9 cellular contexts compared by ENCODE assay signal in genomic region chr1:78006491-78006890, GRCh38. TPM values are rescaled to one million over a fixed set of nuclear protein-coding genes. Genes with fewer than 3 reads are reported as not detected.
DNase-seq lines count a peak whose midpoint lies in the region; ATAC-seq and TF ChIP-seq lines count a peak whose summit lies in the region.
"Had no signal": no experiment of that assay in that cellular context is flagged by ENCODE, and none has a peak within 500 bp of the region (broad histone marks: within the 10 kb centered on the region; RNA-seq: fewer than 3 reads in every experiment).

No MANE protein-coding gene starts in this region.

- intact Hi-C loops in left lung (cut with DNase I): no loop called here

- H3K27ac Mint-ChIP-seq in activated CD4-positive, alpha-beta T cell treated with anti-CD3 and anti-CD28 coated beads, Interleukin-2, amount 10 ng/mL, durations not matched to agents 7 days and 5 days: no peak overlapping the region
- no peak overlapping the region for H3K27ac Mint-ChIP-seq in activated naive CD8-positive, alpha-beta T cell treated with anti-CD3 and anti-CD28 coated beads, Interleukin-2, amount 50 U/mL, for 24 hours
- H3K27ac Mint-ChIP-seq: activated B cell treated with CpG ODN at 0.5 μM for 24 hours had no signal

- H3K36me3 ChIP-seq in left lung (no peaks in the 10 kb centered on the region), suprapubic skin (no peaks in the 10 kb centered on the region)

- H3K9me3 ChIP-seq in left lung (no peaks in the 10 kb centered on the region), suprapubic skin (no peaks in the 10 kb centered on the region)

- TF ChIP-seq POLR2A in suprapubic skin (IDR thresholded peaks at IDR 0.05): no peak

- H3K4me1 ChIP-seq in left lung (peaks cover 5 to 35% of the 10 kb centered on the region in 2 donors), suprapubic skin (peaks cover 40% of the 10 kb centered on the region)

- H3K27me3 Mint-ChIP-seq in activated CD4-positive, alpha-beta T cell treated with anti-CD3 and anti-CD28 coated beads, Interleukin-2, amount 10 ng/mL, durations not matched to agents 7 days and 5 days: peaks cover 1% of the 10 kb centered on the region
- H3K27me3 Mint-ChIP-seq in activated naive CD8-positive, alpha-beta T cell treated with anti-CD3 and anti-CD28 coated beads, Interleukin-2, amount 50 U/mL, for 24 hours: peaks cover 3% of the 10 kb centered on the region

- DNase-seq in activated CD4-positive, alpha-beta T cell treated with anti-CD3 and anti-CD28 coated beads, Interleukin-2, amount 10 ng/mL, durations not matched to agents 7 days and 5 days: no peak
- DNase-seq in activated CD4-positive, alpha-beta T cell treated with anti-CD3 and anti-CD28 coated beads for 1 hour: no peak
- DNase-seq in activated naive CD8-positive, alpha-beta T cell treated with anti-CD3 and anti-CD28 coated beads, Interleukin-2, amount 50 U/mL, for 24 hours: no peak
- DNase-seq in left lung (no peak), suprapubic skin (ENCODE audit: low spot score in 2 of 2) (no peak)
- no peak for DNase-seq in stimulated activated CD4-positive, alpha-beta T cell treated with anti-CD3 and anti-CD28 coated beads, Interleukin-2, amount 100 ng/mL, for 24 hours
- no peak for DNase-seq in stimulated activated CD4-positive, alpha-beta T cell treated with anti-CD3 and anti-CD28 coated beads, Interleukin-4, amount 100 ng/mL, for 24 hours
- DNase-seq: activated B cell treated with CpG ODN at 0.5 μM for 24 hours had no signal

- H3K4me3 ChIP-seq in left lung: peak overlapping the region; percentile 41 to 56
- H3K4me3 ChIP-seq in suprapubic skin: peak overlapping the region; percentile 62

- ATAC-seq in activated naive CD8-positive, alpha-beta T cell treated with anti-CD3 and anti-CD28 coated beads, Interleukin-2, amount 50 U/mL, for 24 hours: no peak
- ATAC-seq in left lung (no peak), GM21367 (IDR thresholded peaks at IDR 0.05; ENCODE audit: unreplicated experiment) (no peak)

- peak overlapping the region; percentile 85 to 97 for H3K27ac ChIP-seq in left lung
- H3K27ac ChIP-seq in suprapubic skin: peak overlapping the region; percentile 91

- TF ChIP-seq CTCF in left lung (IDR thresholded peaks at IDR 0.05): no peak
- no peak for TF ChIP-seq CTCF in suprapubic skin (IDR thresholded peaks at IDR 0.05)

- no peak for TF ChIP-seq EP300 in suprapubic skin (IDR thresholded peaks at IDR 0.05)

- peaks cover 38% of the 10 kb centered on the region for H3K4me1 Mint-ChIP-seq in activated CD4-positive, alpha-beta T cell treated with anti-CD3 and anti-CD28 coated beads, Interleukin-2, amount 10 ng/mL, durations not matched to agents 7 days and 5 days
- H3K4me1 Mint-ChIP-seq in activated naive CD8-positive, alpha-beta T cell treated with anti-CD3 and anti-CD28 coated beads, Interleukin-2, amount 50 U/mL, for 24 hours: peaks cover 63% of the 10 kb centered on the region

- peak overlapping the region; percentile 88 for H3K4me3 Mint-ChIP-seq in activated CD4-positive, alpha-beta T cell treated with anti-CD3 and anti-CD28 coated beads, Interleukin-2, amount 10 ng/mL, durations not matched to agents 7 days and 5 days
- H3K4me3 Mint-ChIP-seq in activated naive CD8-positive, alpha-beta T cell treated with anti-CD3 and anti-CD28 coated beads, Interleukin-2, amount 50 U/mL, for 24 hours: peak overlapping the region; percentile 89

- H3K27me3 ChIP-seq in left lung: no peaks in the 10 kb centered on the region
- no peaks in the 10 kb centered on the region for H3K27me3 ChIP-seq in suprapubic skin

- H3K9me3 Mint-ChIP-seq in activated CD4-positive, alpha-beta T cell treated with anti-CD3 and anti-CD28 coated beads, Interleukin-2, amount 10 ng/mL, durations not matched to agents 7 days and 5 days: no peaks in the 10 kb centered on the region
- H3K9me3 Mint-ChIP-seq in activated naive CD8-positive, alpha-beta T cell treated with anti-CD3 and anti-CD28 coated beads, Interleukin-2, amount 50 U/mL, for 24 hours: no peaks in the 10 kb centered on the region
- H3K9me3 Mint-ChIP-seq: activated B cell treated with CpG ODN at 0.5 μM for 24 hours had no signal

- no peaks in the 10 kb centered on the region for H3K36me3 Mint-ChIP-seq in activated CD4-positive, alpha-beta T cell treated with anti-CD3 and anti-CD28 coated beads, Interleukin-2, amount 10 ng/mL, durations not matched to agents 7 days and 5 days (ENCODE audit: low read depth)
- H3K36me3 Mint-ChIP-seq in activated naive CD8-positive, alpha-beta T cell treated with anti-CD3 and anti-CD28 coated beads, Interleukin-2, amount 50 U/mL, for 24 hours (ENCODE audit: low read depth): peaks cover 5% of the 10 kb centered on the region

- CTCF ChIA-PET in activated CD4-positive, alpha-beta T cell treated with anti-CD3 and anti-CD28 coated beads, Interleukin-2, amount 10 ng/mL, durations not matched to agents 7 days and 5 days (lab: Charles Lee): interaction anchor here (2.7 kb wide), 1 partner anchor 8 kb away, joined by 12 read pairs; no protein-coding TSS in a partner anchor

- POLR2A ChIA-PET in activated CD4-positive, alpha-beta T cell treated with anti-CD3 and anti-CD28 coated beads, Interleukin-2, amount 10 ng/mL, durations not matched to agents 7 days and 5 days (lab: Charles Lee): no interaction called here

RNA-seq across cellular contexts. Expression of gene DNAJB4, which starts 1.8 kb away (rescaled TPM):
- 10 to 100 TPM; 11.5 to 13.2 TPM for total RNA-seq in activated CD4-positive, alpha-beta T cell treated with anti-CD3 and anti-CD28 coated beads, Interleukin-2, amount 10 ng/mL, durations not matched to agents 7 days and 5 days
- total RNA-seq in left lung: 10 to 100 TPM; 29.8 to 45.6 TPM
- total RNA-seq in suprapubic skin: 10 to 100 TPM; 16.8 to 30.2 (median 24.9) TPM

RNA-seq across cellular contexts. Expression of gene FUBP1, which starts 27.6 kb away (rescaled TPM):
- total RNA-seq in activated CD4-positive, alpha-beta T cell treated with anti-CD3 and anti-CD28 coated beads, Interleukin-2, amount 10 ng/mL, durations not matched to agents 7 days and 5 days: 100 to 1,000 TPM; 193 to 217 TPM
- 10 to 100 TPM; 95.4 to 97.4 TPM for total RNA-seq in left lung
- total RNA-seq in suprapubic skin: 100 to 1,000 TPM in 1 of 4 donors, 10 to 100 TPM in 3; 57.9 to 178 (median 68.5) TPM

RNA-seq across cellular contexts. Expression of gene GIPC2, which starts 39.3 kb away (rescaled TPM):
- under 1 TPM; 0.08 to 0.10 TPM for total RNA-seq in activated CD4-positive, alpha-beta T cell treated with anti-CD3 and anti-CD28 coated beads, Interleukin-2, amount 10 ng/mL, durations not matched to agents 7 days and 5 days
- total RNA-seq in left lung (1 to 10 TPM; 1.2 to 2.2 TPM), suprapubic skin (1 to 10 TPM; 4.2 to 5.9 (median 4.5) TPM)
- total RNA-seq: activated B cell treated with CpG ODN at 0.5 μM for 24 hours had no signal
